Comparison of ENCODE assay signal across 9 cellular contexts in the genomic region with DNA sequence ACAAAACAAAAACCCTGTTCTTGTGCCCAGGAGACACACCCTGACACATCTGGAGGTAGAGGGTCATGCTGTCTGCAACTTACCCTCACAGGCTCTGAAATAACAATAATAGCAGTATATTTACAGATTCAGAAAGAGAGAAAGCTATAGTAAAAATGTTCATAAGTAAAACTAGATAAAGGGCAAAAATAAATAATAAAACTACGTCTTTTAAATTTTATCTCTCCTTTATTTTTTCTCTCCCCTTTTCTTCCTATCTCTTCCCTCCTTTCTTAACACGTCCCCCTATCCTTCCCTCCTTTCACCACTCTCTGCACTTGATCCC. TPM values are rescaled to one million over a fixed set of nuclear protein-coding genes. Genes with fewer than 3 reads are reported as not detected.
DNase-seq lines count a peak whose midpoint lies in the region; ATAC-seq and TF ChIP-seq lines count a peak whose summit lies in the region.
"Not testable (repeated sequence)": the region's sequence is repeated elsewhere in the genome, so short reads cannot be mapped to it uniquely, and the experiment has no call there.
"Had no signal": no experiment of that assay in that cellular context is flagged by ENCODE, and none has a peak within 500 bp of the region (broad histone marks: within the 10 kb centered on the region; RNA-seq: fewer than 3 reads in every experiment).

No MANE protein-coding gene starts in this region.

- not testable (repeated sequence) for H3K9me3 ChIP-seq in RWPE2 (ENCODE audit: severe bottlenecking); ascending aorta

- TF ChIP-seq CTCF in GM12865 (IDR thresholded peaks at IDR 0.05; ENCODE audit: insufficient read depth, low read depth, low read length, missing control alignments); RWPE2 (IDR thresholded peaks at IDR 0.05; ENCODE audit: poor library complexity, severe bottlenecking); ascending aorta (IDR thresholded peaks at IDR 0.05); fibroblast of mammary gland (conservative IDR thresholded peaks at IDR 0.05; ENCODE audit: control insufficient read depth, insufficient read depth, low read depth, low read length); type B pancreatic cell (conservative IDR thresholded peaks at IDR 0.05): not testable (repeated sequence)

- peak overlapping the region; percentile 68 for H3K4me3 ChIP-seq in GM12865 (ENCODE audit: low read depth, low read length)
- H3K4me3 ChIP-seq in RWPE2 (ENCODE audit: severe bottlenecking): peak overlapping the region; percentile 51
- H3K4me3 ChIP-seq in ascending aorta: peak overlapping the region; percentile 72 to 80
- peak overlapping the region; percentile 66 for H3K4me3 ChIP-seq in fibroblast of mammary gland (ENCODE audit: control insufficient read depth, low read depth, low read length)

- H3K4me1 ChIP-seq in RWPE2 (ENCODE audit: insufficient read depth, poor library complexity, severe bottlenecking): peaks cover 15% of the 10 kb centered on the region
- not testable (repeated sequence) for H3K4me1 ChIP-seq in ascending aorta

- not testable (repeated sequence) for H3K36me3 Mint-ChIP-seq in naive thymus-derived CD8-positive, alpha-beta T cell; type B pancreatic cell

- not testable (repeated sequence) for ATAC-seq in RWPE2 (ENCODE audit: low read depth); naive thymus-derived CD8-positive, alpha-beta T cell

- peak overlapping the region; percentile 74 to 97 (median 81) for H3K4me3 Mint-ChIP-seq in naive thymus-derived CD8-positive, alpha-beta T cell
- peak overlapping the region; percentile 62 for H3K4me3 Mint-ChIP-seq in type B pancreatic cell

- H3K27me3 Mint-ChIP-seq in naive thymus-derived CD8-positive, alpha-beta T cell: not testable (repeated sequence)
- peaks cover 84% of the 10 kb centered on the region for H3K27me3 Mint-ChIP-seq in type B pancreatic cell

- H3K9me3 Mint-ChIP-seq in naive thymus-derived CD8-positive, alpha-beta T cell; type B pancreatic cell: not testable (repeated sequence)

- H3K36me3 ChIP-seq in RWPE2 (ENCODE audit: low read depth); ascending aorta: not testable (repeated sequence)

- H3K27me3 ChIP-seq in RWPE2 (ENCODE audit: insufficient read depth, poor library complexity, severe bottlenecking); ascending aorta: not testable (repeated sequence)

- not testable (repeated sequence) for DNase-seq in GM12865 (ENCODE audit: low read depth); RWPE2 (ENCODE audit: low spot score); ascending aorta (ENCODE audit: low spot score in 2 of 2); fibroblast of mammary gland (ENCODE audit: low read depth); naive thymus-derived CD8-positive, alpha-beta T cell; type B pancreatic cell (ENCODE audit: extremely low spot score, unreplicated experiment)

- H3K4me1 Mint-ChIP-seq in naive thymus-derived CD8-positive, alpha-beta T cell: peaks cover 24 to 56% (median 46%) of the 10 kb centered on the region in 4 donors
- H3K4me1 Mint-ChIP-seq in type B pancreatic cell (ENCODE audit: unreplicated experiment): peaks cover 21% of the 10 kb centered on the region

- POLR2A ChIA-PET in naive thymus-derived CD8-positive, alpha-beta T cell (lab: Charles Lee): interaction anchor here (2.1 to 7.2 kb wide), 3 partner anchors 47 to 99 kb away, joined by 6 to 80 read pairs (median 20); a partner anchor contains a TSS

- peak overlapping the region; percentile 41 to 96 (median 88) for H3K27ac Mint-ChIP-seq in naive thymus-derived CD8-positive, alpha-beta T cell
- H3K27ac Mint-ChIP-seq in type B pancreatic cell: not testable (repeated sequence)

- H3K27ac ChIP-seq in RWPE2 (ENCODE audit: poor library complexity, severe bottlenecking); ascending aorta: not testable (repeated sequence)

- intact Hi-C loops in ascending aorta (cut with DNase I): loop anchor here (5.0 to 10.0 kb wide), 2 partner anchors 34 to 1519 kb away; a partner anchor contains a TSS

RNA-seq across cellular contexts. Expression of a gene that starts 4.4 kb away (rescaled TPM):
- 0.11 TPM for total RNA-seq in ascending aorta
- total RNA-seq in naive thymus-derived CD8-positive, alpha-beta T cell: 10 to 100 TPM; 12.3 to 13.8 TPM
- 1 to 10 TPM; 3.3 to 4.7 (median 3.8) TPM for polyA plus RNA-seq in naive thymus-derived CD8-positive, alpha-beta T cell
- 0.14 and 0.86 TPM in 2 replicates for total RNA-seq in type B pancreatic cell (ENCODE audit: low replicate concordance)

RNA-seq across cellular contexts. Expression of a gene that starts 35.2 kb away (rescaled TPM):
- not detected for total RNA-seq in ascending aorta
- total RNA-seq in naive thymus-derived CD8-positive, alpha-beta T cell: not detected
- not detected for polyA plus RNA-seq in naive thymus-derived CD8-positive, alpha-beta T cell
- not detected in 2 replicates for total RNA-seq in type B pancreatic cell (ENCODE audit: low replicate concordance)
- total RNA-seq: left lobe of liver, Right ventricle myocardium superior, sciatic nerve had no signal

RNA-seq across cellular contexts. Expression of a gene that starts 48.3 kb away (rescaled TPM):
- total RNA-seq in ascending aorta (134 TPM), type B pancreatic cell (ENCODE audit: low replicate concordance) (410 and 636 TPM in 2 replicates)
- 100 to 1,000 TPM; 679 to 768 TPM for total RNA-seq in naive thymus-derived CD8-positive, alpha-beta T cell
- 100 to 1,000 TPM in 1 of 3 donors, 10 to 100 TPM in 2; 53.6 to 104 (median 96.0) TPM for polyA plus RNA-seq in naive thymus-derived CD8-positive, alpha-beta T cell

RNA-seq across cellular contexts. Expression of a gene that starts 52.9 kb away (rescaled TPM):
- total RNA-seq in ascending aorta (not detected), type B pancreatic cell (ENCODE audit: low replicate concordance) (1.6 and 5.9 TPM in 2 replicates)
- total RNA-seq in naive thymus-derived CD8-positive, alpha-beta T cell: 1 to 10 TPM; 7.9 TPM
- under 1 TPM in 2 of 3 donors, not detected in 1; 0.55 to 0.56 TPM for polyA plus RNA-seq in naive thymus-derived CD8-positive, alpha-beta T cell
- total RNA-seq: left lobe of liver had no signal

RNA-seq across cellular contexts. Expression of a gene that starts 53.9 kb away (rescaled TPM):
- total RNA-seq in ascending aorta (71.5 TPM), type B pancreatic cell (ENCODE audit: low replicate concordance) (21.1 and 24.2 TPM in 2 replicates)
- 10 to 100 TPM; 14.1 to 15.2 TPM for total RNA-seq in naive thymus-derived CD8-positive, alpha-beta T cell
- 10 to 100 TPM in 1 of 3 donors, 1 to 10 TPM in 2; 8.4 to 10.0 (median 8.5) TPM for polyA plus RNA-seq in naive thymus-derived CD8-positive, alpha-beta T cell
